In the genomic region with DNA sequence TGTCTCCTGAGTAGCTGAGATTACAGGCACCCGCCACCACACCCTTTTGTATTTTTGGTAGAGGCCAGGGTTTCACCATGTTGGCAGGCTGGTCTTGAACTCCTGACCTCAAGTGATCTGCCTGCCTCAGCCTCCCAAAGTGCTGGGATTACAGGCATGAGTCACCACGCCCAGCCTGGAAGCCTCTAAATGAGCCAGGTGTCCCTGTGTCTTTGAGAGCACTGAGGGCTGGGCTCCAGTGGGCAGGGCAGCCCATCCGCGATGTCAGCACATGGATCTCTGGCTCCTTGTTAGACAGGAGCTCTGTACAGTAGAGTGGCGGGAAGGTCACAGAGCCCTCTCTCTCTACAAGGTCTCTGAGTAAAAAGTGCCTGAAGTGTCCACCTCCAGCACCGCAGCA, we compare ENCODE assay signal across 15 cellular contexts.
"Had no signal": no experiment of that assay in that cellular context is flagged by ENCODE, and none has a peak within 500 bp of the region (broad histone marks: within the 10 kb centered on the region; RNA-seq: fewer than 3 reads in every experiment).

No MANE protein-coding gene starts in this region.

- H3K4me3 ChIP-seq: dorsolateral prefrontal cortex, esophagus muscularis mucosa, lung, sigmoid colon, stomach, thoracic aorta had no signal

- ATAC-seq: activated CD4-positive, CD25-positive, alpha-beta regulatory T cell treated with anti-CD3 and anti-CD28 coated beads, Interleukin-2, amount 50 U/mL, for 24 hours; activated CD8-positive, alpha-beta memory T cell treated with anti-CD3 and anti-CD28 coated beads, Interleukin-2, amount 10 ng/mL, durations not matched to agents 7 days and 5 days; naive thymus-derived CD8-positive, alpha-beta T cell had no signal

- H3K27me3 ChIP-seq: dorsolateral prefrontal cortex, esophagus muscularis mucosa, sigmoid colon, stomach had no signal

- H3K9me3 ChIP-seq: esophagus muscularis mucosa, sigmoid colon, stomach, thoracic aorta had no signal

- H3K4me1 ChIP-seq: sigmoid colon, stomach had no signal

- DNase-seq: activated CD4-positive, alpha-beta T cell treated with anti-CD3 and anti-CD28 coated beads, Interleukin-2, amount 50 U/mL, for 4 hours; activated CD8-positive, alpha-beta memory T cell treated with anti-CD3 and anti-CD28 coated beads, Interleukin-2, amount 10 ng/mL, durations not matched to agents 7 days and 5 days; activated effector memory CD4-positive, alpha-beta T cell treated with anti-CD3 and anti-CD28 coated beads, Interleukin-2, amount 50 U/mL, for 16 hours; activated naive CD8-positive, alpha-beta T cell treated with anti-CD3 and anti-CD28 coated beads for 36 hours; activated T-cell treated with anti-CD3 and anti-CD28 coated beads, Interleukin-2, amount 50 U/mL, for 24 hours; glutamatergic neuron; naive thymus-derived CD8-positive, alpha-beta T cell; sigmoid colon; stimulated activated CD4-positive, alpha-beta T cell treated with anti-CD3 and anti-CD28 coated beads, Interleukin-12 subunit alpha, Interleukin-12 subunit beta, amount 100 ng/mL, for 4 hours; stomach had no signal

- H3K27ac ChIP-seq: dorsolateral prefrontal cortex, esophagus muscularis mucosa, sigmoid colon, stomach, thoracic aorta had no signal

- H3K36me3 ChIP-seq: esophagus muscularis mucosa, sigmoid colon, stomach, thoracic aorta had no signal
